6 cellular contexts compared by ENCODE assay signal in the genomic region with DNA sequence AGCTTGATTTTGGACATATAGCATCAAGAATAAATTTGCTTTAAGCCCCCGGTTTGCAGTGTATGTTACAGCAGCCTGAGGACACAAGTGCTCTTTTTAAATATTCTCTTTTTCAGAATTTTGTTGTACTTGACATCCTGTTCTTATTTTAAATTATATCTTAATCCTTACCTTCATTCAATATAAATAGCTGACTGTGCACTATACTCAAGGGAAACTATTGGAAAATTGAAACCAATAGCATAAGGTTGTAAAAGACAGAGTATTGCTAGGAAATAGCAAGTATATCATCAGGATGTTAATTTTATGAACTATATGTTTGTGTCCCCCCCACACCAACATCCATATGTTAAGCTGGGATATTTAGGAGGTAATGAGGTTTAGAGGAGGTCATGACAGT.
"Had no signal": no experiment of that assay in that cellular context is flagged by ENCODE, and none has a peak within 500 bp of the region (broad histone marks: within the 10 kb centered on the region; RNA-seq: fewer than 3 reads in every experiment).

No MANE protein-coding gene starts in this region.

- H3K27ac Mint-ChIP-seq: H9 had no signal

- H3K4me3 ChIP-seq: GM23248 had no signal

- H3K9ac ChIP-seq: GM23248, KMS-11 had no signal

- H2AFZ ChIP-seq: GM23248 had no signal

- DNase-seq: GM23248, GOT3, H9, HCEC 1CT, KBM-7 had no signal

- H3K27ac ChIP-seq: GM23248, KMS-11 had no signal

- H3K4me3 Mint-ChIP-seq: H9 had no signal

- H3K4me2 ChIP-seq: KMS-11 had no signal
